29 cellular contexts compared by ENCODE assay signal in genomic region chr9:81080185-81080584, GRCh38.
DNase-seq lines count a peak whose midpoint lies in the region; ATAC-seq, FAIRE-seq and TF ChIP-seq lines count a peak whose summit lies in the region.
"Had no signal": no experiment of that assay in that cellular context is flagged by ENCODE, and none has a peak within 500 bp of the region (broad histone marks: within the 10 kb centered on the region; RNA-seq: fewer than 3 reads in every experiment).

No MANE protein-coding gene starts in this region.

- DNase-seq in HepG2 (ENCODE audit: low spot score) (no peak), right lobe of liver (no peak), A549 (ENCODE audit: low read depth in 1 of 2, low spot score in 1 of 2) (no peak), head of caudate nucleus (no peak)
- DNase-seq: 8988T; ACHN; AML-193; BE2C; C1 segment of cervical spinal cord; Caco-2; Calu3; CD4-positive, alpha-beta memory T cell; CD4-positive, alpha-beta T cell; CD4-positive, CD25-positive, alpha-beta regulatory T cell; CD8-positive, alpha-beta memory T cell; CD8-positive, alpha-beta T cell; COR-L47; DMS153; DMS53; DMS79; DMS79 treated with DMSO at 0.1 percent for 48 hours; DND-41; EL had no signal

- H3K4me1 ChIP-seq in HepG2 (ENCODE audit: insufficient read depth, low read length) = no peaks in the 10 kb centered on the region
- H3K4me1 ChIP-seq in right lobe of liver = no peaks in the 10 kb centered on the region
- no peaks in the 10 kb centered on the region for H3K4me1 ChIP-seq in A549
- H3K4me1 ChIP-seq: BE2C, Caco-2 had no signal

- CTCF ChIA-PET in HepG2 (lab: Yijun Ruan, JAX; ENCODE audit: low intra/inter-chr PET ratio, low total read pairs) (no interaction called here), A549 (lab: Yijun Ruan, JAX) (no interaction called here)

- H3K36me3 ChIP-seq in HepG2 (replicated peaks in 1 of 2; ENCODE audit: control insufficient read depth in 1 of 2, insufficient read depth in 2 of 2, low read length in 2 of 2) (no peaks in the 10 kb centered on the region), right lobe of liver (no peaks in the 10 kb centered on the region)
- H3K36me3 ChIP-seq: BE2C; BLaER1; BLaER1 treated with 17β-estradiol and CSF1 and Interleukin-3, amounts not matched to agents 10 nM and 100 nM had no signal

- ATAC-seq in HepG2 (no peak), right lobe of liver (no peak), A549 (no peak)
- ATAC-seq: CD8-positive, alpha-beta T cell had no signal

- H3K4me3 ChIP-seq in HepG2 (replicated peaks in 1 of 3; ENCODE audit: insufficient read depth in 1 of 3, low read depth in 2 of 3, low read length in 3 of 3) (no peak overlapping the region), right lobe of liver (no peak overlapping the region), A549 (no peak overlapping the region)
- H3K4me3 ChIP-seq: BLaER1; BLaER1 treated with 17β-estradiol and CSF1 and Interleukin-3, amounts not matched to agents 10 nM and 100 nM had no signal

- TF ChIP-seq CTCF in HepG2 (CRISPR knock-in tag; IDR thresholded peaks at IDR 0.05) (no peak), right lobe of liver (IDR thresholded peaks at IDR 0.05) (no peak), A549 (IDR thresholded peaks at IDR 0.05) (no peak)

- no peak for TF ChIP-seq RAD21 in HepG2 (CRISPR knock-in tag; IDR thresholded peaks at IDR 0.05)
- no peak for TF ChIP-seq RAD21 in A549 (conservative IDR thresholded peaks at IDR 0.05 in 1 of 2, IDR thresholded peaks at IDR 0.05 in 1 of 2)

- H3K79me2 ChIP-seq in HepG2 (ENCODE audit: insufficient read depth, low read length) = no peaks in the 10 kb centered on the region

- H3K9me3 ChIP-seq in HepG2 (ENCODE audit: low read length) (no peaks in the 10 kb centered on the region), right lobe of liver (no peaks in the 10 kb centered on the region), A549 (no peaks in the 10 kb centered on the region)
- H3K9me3 ChIP-seq: BE2C; BLaER1; BLaER1 treated with 17β-estradiol and CSF1 and Interleukin-3, amounts not matched to agents 10 nM and 100 nM; Caco-2 had no signal

- H2AFZ ChIP-seq in HepG2 (ENCODE audit: low read length) = no peak overlapping the region

- H3K27me3 ChIP-seq in HepG2 (ENCODE audit: control insufficient read depth in 1 of 2, insufficient read depth in 2 of 2, low read length in 2 of 2) (no peaks in the 10 kb centered on the region), right lobe of liver (no peaks in the 10 kb centered on the region)
- H3K27me3 ChIP-seq: BE2C; BLaER1; BLaER1 treated with 17β-estradiol and CSF1 and Interleukin-3, amounts not matched to agents 10 nM and 100 nM had no signal

- intact Hi-C loops in HepG2 (cut with micrococcal nuclease; ENCODE audit: unreplicated experiment) (no loop called here), right lobe of liver (cut with DNase I) (no loop called here), head of caudate nucleus (cut with DNase I) (no loop called here)

- no peak overlapping the region for H3K9ac ChIP-seq in HepG2 (ENCODE audit: insufficient read depth, low read depth, low read length)
- H3K9ac ChIP-seq: BLaER1; BLaER1 treated with 17β-estradiol and CSF1 and Interleukin-3, amounts not matched to agents 10 nM and 100 nM had no signal

- H3K27ac ChIP-seq in HepG2 (ENCODE audit: extremely low read length, insufficient read depth, low read length) (no peak overlapping the region), right lobe of liver (no peak overlapping the region), A549 (no peak overlapping the region)
- H3K27ac ChIP-seq: 22Rv1; BLaER1; BLaER1 treated with 17β-estradiol and CSF1 and Interleukin-3, amounts not matched to agents 10 nM and 100 nM; C4-2B had no signal

- H3K4me2 ChIP-seq in HepG2 (ENCODE audit: low read depth, low read length) (no peak overlapping the region), A549 (no peak overlapping the region)
- H3K4me2 ChIP-seq: BLaER1; BLaER1 treated with 17β-estradiol and CSF1 and Interleukin-3, amounts not matched to agents 10 nM and 100 nM had no signal

- no peak for TF ChIP-seq POLR2A in HepG2 (IDR thresholded peaks at IDR 0.05; ENCODE audit: insufficient read depth in 1 of 2, low read depth in 2 of 2, low read length in 2 of 2)
- TF ChIP-seq POLR2A in right lobe of liver (IDR thresholded peaks at IDR 0.05) = no peak
- TF ChIP-seq POLR2A in A549 (IDR thresholded peaks at IDR 0.05; ENCODE audit: low read length) = no peak

- BruUV-seq in HepG2 (replicated peaks; lab: Mats Ljungman, UMichigan) = no TSS peak

- POLR2A ChIA-PET in HepG2 (lab: Yijun Ruan, JAX) = no interaction called here
- POLR2A ChIA-PET in A549 (lab: Yijun Ruan, JAX) = no interaction called here

- no peaks in the 10 kb centered on the region for H4K20me1 ChIP-seq in HepG2 (ENCODE audit: insufficient read depth, low read length)
- H4K20me1 ChIP-seq: BLaER1; BLaER1 treated with 17β-estradiol and CSF1 and Interleukin-3, amounts not matched to agents 10 nM and 100 nM had no signal

- no peak for FAIRE-seq in HepG2 (lab: Jason Lieb, UNC)
- no peak for FAIRE-seq in A549 (lab: Jason Lieb, UNC)
- FAIRE-seq: A204.1, D721Med had no signal

- TF ChIP-seq EP300 in HepG2 (IDR thresholded peaks at IDR 0.05; ENCODE audit: low read depth in 2 of 2, low read length in 2 of 2) = no peak
- TF ChIP-seq EP300 in HepG2 (CRISPR knock-in tag; IDR thresholded peaks at IDR 0.05; ENCODE audit: borderline replicate concordance) = no peak
- no peak for TF ChIP-seq EP300 in A549 (IDR thresholded peaks at IDR 0.05)

- in situ Hi-C loops in HepG2 (cut with HindIII; ENCODE audit: extremely low pct_ligation_motif_present, low pct_unique_long_range_greater_than_20kb) = no loop called here

- 0% methylated on average over 2 of the region's 2 CpGs for WGBS in HepG2 (ENCODE audit: low lambda C conversion rate)
- WGBS in right lobe of liver (ENCODE audit: insufficient coverage, low coverage, low lambda C conversion rate, missing lambda C conversion rate) = 75% methylated on average over 2 of the region's 2 CpGs
- WGBS in A549 (ENCODE audit: missing lambda C conversion rate) = 59% methylated on average over 2 of the region's 2 CpGs

TF ChIP-seq in HepG2, 621 proteins besides CTCF, POLR2A, EP300 and RAD21 (continues in another document):
- no peak for TF ChIP-seq GABPA (IDR thresholded peaks at IDR 0.05; ENCODE audit: low read depth, low read length)
- TF ChIP-seq GABPA (CRISPR knock-in tag; IDR thresholded peaks at IDR 0.05; ENCODE audit: low read depth) = no peak
- TF ChIP-seq MAFK (conservative IDR thresholded peaks at IDR 0.05 in 1 of 2, IDR thresholded peaks at IDR 0.05 in 1 of 2; ENCODE audit: low read length in 2 of 2) = peak in 1 of 2 experiments; percentile 56; a peak in 2 of 4 replicates
- no peak for TF ChIP-seq KLF15 (CRISPR knock-in tag; IDR thresholded peaks at IDR 0.05; ENCODE audit: borderline replicate concordance)
- TF ChIP-seq HCFC1 (IDR thresholded peaks at IDR 0.05; ENCODE audit: low read depth, low read length) = no peak
- TF ChIP-seq ZMYM2 (CRISPR knock-in tag; IDR thresholded peaks at IDR 0.05) = no peak
- no peak for TF ChIP-seq XRCC5 (optimal IDR thresholded peaks at IDR 0.05; ENCODE audit: low read length)
- TF ChIP-seq ZNF83 (CRISPR knock-in tag; IDR thresholded peaks at IDR 0.05; ENCODE audit: borderline replicate concordance) = no peak
- TF ChIP-seq, protein P1, sequence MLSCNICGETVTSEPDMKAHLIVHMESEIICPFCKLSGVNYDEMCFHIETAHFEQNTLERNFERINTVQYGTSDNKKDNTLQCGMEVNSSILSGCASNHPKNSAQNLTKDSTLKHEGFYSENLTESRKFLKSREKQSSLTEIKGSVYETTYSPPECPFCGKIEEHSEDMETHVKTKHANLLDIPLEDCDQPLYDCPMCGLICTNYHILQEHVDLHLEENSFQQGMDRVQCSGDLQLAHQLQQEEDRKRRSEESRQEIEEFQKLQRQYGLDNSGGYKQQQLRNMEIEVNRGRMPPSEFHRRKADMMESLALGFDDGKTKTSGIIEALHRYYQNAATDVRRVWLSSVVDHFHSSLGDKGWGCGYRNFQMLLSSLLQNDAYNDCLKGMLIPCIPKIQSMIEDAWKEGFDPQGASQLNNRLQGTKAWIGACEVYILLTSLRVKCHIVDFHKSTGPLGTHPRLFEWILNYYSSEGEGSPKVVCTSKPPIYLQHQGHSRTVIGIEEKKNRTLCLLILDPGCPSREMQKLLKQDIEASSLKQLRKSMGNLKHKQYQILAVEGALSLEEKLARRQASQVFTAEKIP (CRISPR knock-in tag; IDR thresholded peaks at IDR 0.05; ENCODE audit: borderline replicate concordance) = no peak
- TF ChIP-seq FOXM1 (CRISPR knock-in tag; IDR thresholded peaks at IDR 0.05) = no peak
- TF ChIP-seq PITX1 (CRISPR knock-in tag; IDR thresholded peaks at IDR 0.05) = no peak

TF ChIP-seq in A549, 52 proteins besides CTCF, POLR2A, EP300 and RAD21:
- TF ChIP-seq MAFK (IDR thresholded peaks at IDR 0.05; ENCODE audit: partially characterized antibody) (peak; percentile 59), MYC (IDR thresholded peaks at IDR 0.05; ENCODE audit: borderline replicate concordance, low read length) (no peak)
